9 cellular contexts compared by ENCODE assay signal in genomic region chr9:107286057-107286456, GRCh38. TPM values are rescaled to one million over a fixed set of nuclear protein-coding genes. Genes with fewer than 3 reads are reported as not detected.
DNase-seq lines count a peak whose midpoint lies in the region; ATAC-seq and TF ChIP-seq lines count a peak whose summit lies in the region.
"Had no signal": no experiment of that assay in that cellular context is flagged by ENCODE, and none has a peak within 500 bp of the region (broad histone marks: within the 10 kb centered on the region; RNA-seq: fewer than 3 reads in every experiment).

No MANE protein-coding gene starts in this region.

- no peaks in the 10 kb centered on the region for H3K9me3 Mint-ChIP-seq in stimulated activated naive CD8-positive, alpha-beta T cell treated with anti-CD3 and anti-CD28 coated beads, Interleukin-15, Interleukin-2, amounts not matched to agents 100 ng/mL and 50 ng/mL, for 24 hours
- H3K9me3 Mint-ChIP-seq in activated T-helper 1 cell treated with anti-CD3 and anti-CD28 coated beads, Interleukin-12 subunit alpha, Interleukin-12 subunit beta, Interleukin-2, Interleukin-4 antibody, amounts not matched to agents 30 ng/mL and 10 ng/mL and 1 ng/mL, durations not matched to agents 14 hours and 24 hours and 36 hours, result no peaks in the 10 kb centered on the region
- H3K9me3 Mint-ChIP-seq in immature natural killer cell, result no peaks in the 10 kb centered on the region

- peak overlapping the region; percentile 93 for H3K4me3 Mint-ChIP-seq in stimulated activated naive CD8-positive, alpha-beta T cell treated with anti-CD3 and anti-CD28 coated beads, Interleukin-15, Interleukin-2, amounts not matched to agents 100 ng/mL and 50 ng/mL, for 24 hours
- peak overlapping the region; percentile 54 for H3K4me3 Mint-ChIP-seq in activated T-helper 1 cell treated with anti-CD3 and anti-CD28 coated beads, Interleukin-12 subunit alpha, Interleukin-12 subunit beta, Interleukin-2, Interleukin-4 antibody, amounts not matched to agents 30 ng/mL and 10 ng/mL and 1 ng/mL, durations not matched to agents 14 hours and 24 hours and 36 hours
- peak overlapping the region in 4 of 5 donors; percentile 63 to 99 (median 97) for H3K4me3 Mint-ChIP-seq in immature natural killer cell

- H3K9me3 ChIP-seq in upper lobe of right lung (no peaks in the 10 kb centered on the region), mucosa of descending colon (no peaks in the 10 kb centered on the region)

- no peaks in the 10 kb centered on the region for H3K27me3 ChIP-seq in upper lobe of right lung

- no peaks in the 10 kb centered on the region for H3K36me3 ChIP-seq in upper lobe of right lung
- H3K36me3 ChIP-seq in mucosa of descending colon (ENCODE audit: low read depth), result no peaks in the 10 kb centered on the region

- peaks cover 83% of the 10 kb centered on the region for H3K4me1 Mint-ChIP-seq in stimulated activated naive CD8-positive, alpha-beta T cell treated with anti-CD3 and anti-CD28 coated beads, Interleukin-15, Interleukin-2, amounts not matched to agents 100 ng/mL and 50 ng/mL, for 24 hours (ENCODE audit: low read depth)
- peaks cover 75% of the 10 kb centered on the region for H3K4me1 Mint-ChIP-seq in activated T-helper 1 cell treated with anti-CD3 and anti-CD28 coated beads, Interleukin-12 subunit alpha, Interleukin-12 subunit beta, Interleukin-2, Interleukin-4 antibody, amounts not matched to agents 30 ng/mL and 10 ng/mL and 1 ng/mL, durations not matched to agents 14 hours and 24 hours and 36 hours (ENCODE audit: low read depth)
- H3K4me1 Mint-ChIP-seq in immature natural killer cell, result peaks cover 71 to 83% of the 10 kb centered on the region in 2 donors

- H3K36me3 Mint-ChIP-seq in stimulated activated naive CD8-positive, alpha-beta T cell treated with anti-CD3 and anti-CD28 coated beads, Interleukin-15, Interleukin-2, amounts not matched to agents 100 ng/mL and 50 ng/mL, for 24 hours (ENCODE audit: low read depth), result peaks cover 33% of the 10 kb centered on the region
- peaks cover 3% of the 10 kb centered on the region for H3K36me3 Mint-ChIP-seq in activated T-helper 1 cell treated with anti-CD3 and anti-CD28 coated beads, Interleukin-12 subunit alpha, Interleukin-12 subunit beta, Interleukin-2, Interleukin-4 antibody, amounts not matched to agents 30 ng/mL and 10 ng/mL and 1 ng/mL, durations not matched to agents 14 hours and 24 hours and 36 hours (ENCODE audit: low read depth)
- H3K36me3 Mint-ChIP-seq in immature natural killer cell, result no peaks in the 10 kb centered on the region

- in situ Hi-C loops in KBM-7 (cut with MboI; ENCODE audit: low pct_unique_long_range_greater_than_20kb, low sequenced_read_pairs), result no loop called here

- intact Hi-C loops in activated T-helper 1 cell treated with anti-CD3 and anti-CD28 coated beads, Interleukin-12 subunit alpha, Interleukin-12 subunit beta, Interleukin-2, Interleukin-4 antibody, amounts not matched to agents 30 ng/mL and 10 ng/mL and 1 ng/mL, durations not matched to agents 14 hours and 24 hours and 36 hours (cut with micrococcal nuclease), result loop anchor here (10.0 kb wide), 1 partner anchor 1829 kb away; the partner anchor contains the start of gene TMEM245
- intact Hi-C loops in upper lobe of right lung (cut with DNase I) (no loop called here), mucosa of descending colon (cut with DNase I, micrococcal nuclease) (no loop called here)

- no peak for DNase-seq in stimulated activated naive CD8-positive, alpha-beta T cell treated with anti-CD3 and anti-CD28 coated beads, Interleukin-15, Interleukin-2, amounts not matched to agents 100 U/mL and 50 U/mL, for 24 hours
- DNase-seq in activated T-helper 1 cell treated with anti-CD3 and anti-CD28 coated beads, Interleukin-12 subunit alpha, Interleukin-12 subunit beta, Interleukin-2, Interleukin-4 antibody, amounts not matched to agents 30 ng/mL and 10 ng/mL and 1 ng/mL, durations not matched to agents 14 hours and 24 hours and 36 hours (ENCODE audit: low spot score), result no peak
- DNase-seq in immature natural killer cell (no peak), upper lobe of right lung (no peak), activated gamma-delta T cell treated with Interleukin-2 at 50 U/mL for 16 hours (no peak), mucosa of descending colon (no peak), KBM-7 (no peak)
- DNase-seq: activated CD8-positive, alpha-beta memory T cell treated with anti-CD3 and anti-CD28 coated beads, Interleukin-2, amount 50 U/mL, for 4 hours had no signal

- H3K4me3 ChIP-seq in upper lobe of right lung (peak overlapping the region; percentile 84), mucosa of descending colon (no peak overlapping the region)

- H3K4me1 ChIP-seq in upper lobe of right lung (peaks cover 49% of the 10 kb centered on the region), mucosa of descending colon (ENCODE audit: low read depth) (peaks cover 49% of the 10 kb centered on the region)

- H3K27me3 Mint-ChIP-seq in stimulated activated naive CD8-positive, alpha-beta T cell treated with anti-CD3 and anti-CD28 coated beads, Interleukin-15, Interleukin-2, amounts not matched to agents 100 ng/mL and 50 ng/mL, for 24 hours, result no peaks in the 10 kb centered on the region
- H3K27me3 Mint-ChIP-seq in activated T-helper 1 cell treated with anti-CD3 and anti-CD28 coated beads, Interleukin-12 subunit alpha, Interleukin-12 subunit beta, Interleukin-2, Interleukin-4 antibody, amounts not matched to agents 30 ng/mL and 10 ng/mL and 1 ng/mL, durations not matched to agents 14 hours and 24 hours and 36 hours (ENCODE audit: insufficient read depth), result no peaks in the 10 kb centered on the region
- H3K27me3 Mint-ChIP-seq in immature natural killer cell (ENCODE audit: low read depth in 3 of 3), result peaks cover 11 to 14% (median 11%) of the 10 kb centered on the region in 3 donors

- peak overlapping the region; percentile 98 for H3K27ac ChIP-seq in upper lobe of right lung

- peak overlapping the region; percentile 53 for H3K27ac Mint-ChIP-seq in stimulated activated naive CD8-positive, alpha-beta T cell treated with anti-CD3 and anti-CD28 coated beads, Interleukin-15, Interleukin-2, amounts not matched to agents 100 ng/mL and 50 ng/mL, for 24 hours
- peak overlapping the region; percentile 55 for H3K27ac Mint-ChIP-seq in activated T-helper 1 cell treated with anti-CD3 and anti-CD28 coated beads, Interleukin-12 subunit alpha, Interleukin-12 subunit beta, Interleukin-2, Interleukin-4 antibody, amounts not matched to agents 30 ng/mL and 10 ng/mL and 1 ng/mL, durations not matched to agents 14 hours and 24 hours and 36 hours
- H3K27ac Mint-ChIP-seq in immature natural killer cell, result peak overlapping the region; percentile 59 to 98 (median 82)

- no peak for TF ChIP-seq CTCF in upper lobe of right lung (IDR thresholded peaks at IDR 0.05)
- no peak for TF ChIP-seq CTCF in mucosa of descending colon (IDR thresholded peaks at IDR 0.05)

- ATAC-seq in stimulated activated naive CD8-positive, alpha-beta T cell treated with anti-CD3 and anti-CD28 coated beads, Interleukin-15, Interleukin-2, amounts not matched to agents 100 U/mL and 50 U/mL, for 24 hours, result no peak
- ATAC-seq in upper lobe of right lung (no peak), mucosa of descending colon (no peak)

RNA-seq across cellular contexts. Expression of gene RAD23B, which starts 3.0 kb away (rescaled TPM):
- 138 and 153 TPM in 2 replicates for total RNA-seq in activated T-helper 1 cell treated with anti-CD3 and anti-CD28 coated beads, Interleukin-12 subunit alpha, Interleukin-12 subunit beta, Interleukin-2, Interleukin-4 antibody, amounts not matched to agents 30 ng/mL and 10 ng/mL and 1 ng/mL, durations not matched to agents 14 hours and 24 hours and 36 hours
- polyA plus RNA-seq in immature natural killer cell, result 10 to 100 TPM; 16.9 to 31.7 (median 17.3) TPM
- total RNA-seq in upper lobe of right lung (98.0 TPM), mucosa of descending colon (10 to 100 TPM; 83.0 to 95.6 (median 93.7) TPM)
